In genomic region chr1:22142315-22143064, GRCh38 we compare ENCODE assay signal across 8 cellular contexts. TPM values are rescaled to one million over a fixed set of nuclear protein-coding genes. Genes with fewer than 3 reads are reported as not detected.
DNase-seq lines count a peak whose midpoint lies in the region; ATAC-seq, FAIRE-seq and TF ChIP-seq lines count a peak whose summit lies in the region.

No MANE protein-coding gene starts in this region.

- peaks cover 34 to 35% of the 10 kb centered on the region in 2 experiments for H3K4me1 ChIP-seq in trophoblast cell (ENCODE audit: control insufficient read depth in 1 of 2, insufficient read depth in 2 of 2, low read length in 2 of 2)

- peak overlapping the region; percentile 34 for H3K4me3 ChIP-seq in WERI-Rb-1 (ENCODE audit: low read depth, low read length)
- H3K4me3 ChIP-seq in trophoblast cell (ENCODE audit: low read depth, low read length), result peak overlapping the region; percentile 68

- peak overlapping the region; percentile 72 for H3K4me2 ChIP-seq in trophoblast cell (ENCODE audit: low read length)

- ATAC-seq in Right ventricle myocardium superior (ENCODE audit: poor library complexity) (peak; percentile 52), HG02571 (IDR thresholded peaks at IDR 0.05; ENCODE audit: unreplicated experiment) (no peak), GM21825 (IDR thresholded peaks at IDR 0.05; ENCODE audit: unreplicated experiment) (no peak)

- H3K27me3 ChIP-seq in WERI-Rb-1 (ENCODE audit: insufficient read depth, low read depth, severe bottlenecking) (peaks cover 26% of the 10 kb centered on the region), trophoblast cell (ENCODE audit: insufficient read depth, low read length) (no peaks in the 10 kb centered on the region)

- H3K79me2 ChIP-seq in trophoblast cell (ENCODE audit: control insufficient read depth, insufficient read depth, low read length, poor library complexity), result peaks cover 2% of the 10 kb centered on the region

- H4K8ac ChIP-seq in trophoblast cell (ENCODE audit: low read depth, low read length), result no peak overlapping the region

- intact Hi-C loops in Right ventricle myocardium superior (cut with DNase I), result no loop called here

- H3K27ac ChIP-seq in WERI-Rb-1, result no peak overlapping the region
- peak overlapping the region; percentile 45 for H3K27ac ChIP-seq in trophoblast cell (ENCODE audit: low read depth, low read length)

- no peak overlapping the region for H3K23ac ChIP-seq in trophoblast cell (ENCODE audit: low read length)

- peaks cover 8% of the 10 kb centered on the region for H3K79me1 ChIP-seq in trophoblast cell (ENCODE audit: low read length)

- no peak for FAIRE-seq in GM19239 (lab: Jason Lieb, UNC)

- DNase-seq in 8988T (peak; percentile 75), GM19239 (ENCODE audit: insufficient read length, low spot score) (peak; percentile 60), WERI-Rb-1 (peak; percentile 60), Right ventricle myocardium superior (no peak), trophoblast cell (peak; percentile 46 to 67), Ammon's horn (ENCODE audit: low spot score) (no peak)

- peak overlapping the region; percentile 16 for H4K91ac ChIP-seq in trophoblast cell (ENCODE audit: low read depth, low read length)

- H3K18ac ChIP-seq in trophoblast cell (ENCODE audit: low read length), result peak overlapping the region; percentile 64

- no peak overlapping the region for H3K14ac ChIP-seq in trophoblast cell (ENCODE audit: low read length)

- no peak overlapping the region for H2AK5ac ChIP-seq in trophoblast cell (ENCODE audit: low read length)

- H3K36me3 ChIP-seq in WERI-Rb-1, result no peaks in the 10 kb centered on the region
- no peaks in the 10 kb centered on the region for H3K36me3 ChIP-seq in trophoblast cell (ENCODE audit: control insufficient read depth in 1 of 2, insufficient read depth in 2 of 2, low read length in 2 of 2)

- no peak overlapping the region for H3K9ac ChIP-seq in trophoblast cell (ENCODE audit: low read length)

- no peak overlapping the region for H3K4ac ChIP-seq in trophoblast cell (ENCODE audit: low read depth, low read length)

- WGBS in trophoblast cell (ENCODE audit: extremely low coverage, insufficient coverage, insufficient read length), result no CpG with 5 or more reads among the region's 102 CpGs

- no peak overlapping the region for H4K12ac ChIP-seq in trophoblast cell (ENCODE audit: low read depth, low read length)

- H2AFZ ChIP-seq in trophoblast cell (ENCODE audit: insufficient read depth, low read length, poor library complexity), result peak overlapping the region; percentile 63

- H3K9me3 ChIP-seq in WERI-Rb-1 (ENCODE audit: severe bottlenecking) (no peaks in the 10 kb centered on the region), trophoblast cell (ENCODE audit: insufficient read depth, low read depth, low read length) (peaks cover 1% of the 10 kb centered on the region)

- no peak overlapping the region for H2BK12ac ChIP-seq in trophoblast cell (ENCODE audit: low read length)

- peak; percentile 18; the same call in 1 of the 2 replicates for TF ChIP-seq CTCF in WERI-Rb-1 (IDR thresholded peaks at IDR 0.05; ENCODE audit: low read depth, low read length)

- H2BK5ac ChIP-seq in trophoblast cell (ENCODE audit: low read depth, low read length, poor library complexity), result peak overlapping the region; percentile 2

- no peak overlapping the region for H2BK120ac ChIP-seq in trophoblast cell (ENCODE audit: insufficient read depth, low read length, poor library complexity)

RNA-seq across cellular contexts. Expression of gene WNT4, which starts 0.4 kb away (rescaled TPM):
- not detected for total RNA-seq in Right ventricle myocardium superior
- 3.9 and 4.6 TPM in 2 replicates for polyA plus RNA-seq in trophoblast cell (2013)

Comparison
In these comparisons a context has a peak if more than half of its experiments do, and no peak if none do; other contexts are left out.
1. DNase-seq: peak in 8988T (single experiment), GM19239 (single experiment), WERI-Rb-1 (single experiment) and trophoblast cell (2 of 2); none in Right ventricle myocardium superior (single experiment) and Ammon's horn (single experiment).